Comparison of ENCODE assay signal across 28 cellular contexts in the genomic region with DNA sequence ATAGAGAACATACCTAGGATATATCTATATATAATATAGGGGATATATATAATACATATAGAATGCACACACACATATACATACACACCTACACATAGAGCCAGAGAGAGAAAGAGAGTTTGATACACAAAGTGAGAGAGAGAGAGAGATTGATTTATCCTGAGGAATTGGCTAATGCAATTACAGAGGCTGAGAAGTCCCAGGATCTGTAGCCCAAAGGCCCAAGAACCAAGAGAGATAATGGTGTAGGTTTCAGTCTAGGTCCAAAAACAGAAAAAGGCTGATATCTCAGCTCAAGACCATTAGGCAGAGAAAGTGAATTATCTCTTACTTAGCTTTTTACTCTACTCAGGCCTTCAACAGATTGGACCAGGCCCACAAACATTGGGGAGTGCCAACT.
"Had no signal": no experiment of that assay in that cellular context is flagged by ENCODE, and none has a peak within 500 bp of the region (broad histone marks: within the 10 kb centered on the region; RNA-seq: fewer than 3 reads in every experiment).

No MANE protein-coding gene starts in this region.

- H3K27ac ChIP-seq: stomach, suprapubic skin, testis, thoracic aorta, thyroid gland, tibial artery, tibial nerve, transverse colon, upper lobe of left lung, upper lobe of right lung, uterus, vagina had no signal

- H3K36me3 ChIP-seq: stomach, suprapubic skin, thoracic aorta, thyroid gland, tibial artery, tibial nerve, transverse colon, upper lobe of left lung, upper lobe of right lung, uterus, vagina had no signal

- ATAC-seq: stimulated activated effector memory CD8-positive, alpha-beta T cell treated with anti-CD3 and anti-CD28 coated beads, Interleukin-12 subunit alpha, Interleukin-12 subunit beta, amount 100 ng/mL, for 72 hours; stimulated activated memory B cell treated with anti-CD40 and anti-IgM and Interleukin-4, amounts not matched to agents 10 μg/mL and 1 μg/mL and 100 μg/mL, for 72 hours; stimulated activated naive B cell treated with anti-CD40 and anti-IgM and Interleukin-4, amounts not matched to agents 10 μg/mL and 1 μg/mL and 100 μg/mL, for 72 hours; stimulated activated naive CD8-positive, alpha-beta T cell treated with anti-CD3 and anti-CD28 coated beads, Interleukin-15, amount 100 ng/mL, for 72 hours; stimulated activated naive CD8-positive, alpha-beta T cell treated with anti-CD3 and anti-CD28 coated beads, Interleukin-15, Interleukin-2, amounts not matched to agents 100 U/mL and 50 U/mL, for 24 hours; upper lobe of right lung had no signal

- H3K27ac Mint-ChIP-seq: stimulated activated effector memory CD8-positive, alpha-beta T cell treated with anti-CD3 and anti-CD28 coated beads, Interleukin-12 subunit alpha, Interleukin-12 subunit beta, amount 100 ng/mL, for 72 hours; stimulated activated memory B cell treated with anti-CD40 and anti-IgM and Interleukin-4, amounts not matched to agents 10 μg/mL and 1 μg/mL and 100 μg/mL, for 72 hours; stimulated activated naive B cell treated with anti-CD40 and anti-IgM and Interleukin-4, amounts not matched to agents 10 μg/mL and 1 μg/mL and 100 μg/mL, for 72 hours; stimulated activated naive CD8-positive, alpha-beta T cell treated with anti-CD3 and anti-CD28 coated beads, Interleukin-15, amount 100 ng/mL, for 72 hours; stimulated activated naive CD8-positive, alpha-beta T cell treated with anti-CD3 and anti-CD28 coated beads, Interleukin-15, Interleukin-2, amounts not matched to agents 100 ng/mL and 50 ng/mL, for 24 hours; type B pancreatic cell had no signal

- H3K27me3 Mint-ChIP-seq: stimulated activated memory B cell treated with anti-CD40 and anti-IgM and Interleukin-4, amounts not matched to agents 10 μg/mL and 1 μg/mL and 100 μg/mL, for 72 hours; stimulated activated naive B cell treated with anti-CD40 and anti-IgM and Interleukin-4, amounts not matched to agents 10 μg/mL and 1 μg/mL and 100 μg/mL, for 72 hours; stimulated activated naive CD8-positive, alpha-beta T cell treated with anti-CD3 and anti-CD28 coated beads, Interleukin-15, amount 100 ng/mL, for 72 hours; stimulated activated naive CD8-positive, alpha-beta T cell treated with anti-CD3 and anti-CD28 coated beads, Interleukin-15, Interleukin-2, amounts not matched to agents 100 ng/mL and 50 ng/mL, for 24 hours; type B pancreatic cell had no signal

- DNase-seq: stimulated activated CD4-positive, alpha-beta T cell treated with anti-CD3 and anti-CD28 coated beads, Interleukin-2, amount 100 ng/mL, for 48 hours; stimulated activated CD4-positive, alpha-beta T cell treated with anti-CD3 and anti-CD28 coated beads, Interleukin-4, amount 100 ng/mL, for 1 hour; stimulated activated CD4-positive, alpha-beta T cell treated with anti-CD3 and anti-CD28 coated beads, Interleukin-4, amount 100 ng/mL, for 24 hours; stimulated activated CD4-positive, alpha-beta T cell treated with anti-CD3 and anti-CD28 coated beads, Interleukin-4, amount 100 ng/mL, for 4 hours; stimulated activated CD8-positive, alpha-beta memory T cell treated with anti-CD3 and anti-CD28 coated beads, Interleukin-4, amount 100 ng/mL, for 48 hours; stimulated activated naive B cell treated with anti-CD40 and anti-IgM and Interleukin-4, amounts not matched to agents 10 μg/mL and 1 μg/mL and 100 μg/mL, for 72 hours; stimulated activated naive CD4-positive, alpha-beta T cell; stimulated activated naive CD4-positive, alpha-beta T cell treated with Interleukin-2 at 50 U/mL for 16 hours; stimulated activated naive CD8-positive, alpha-beta T cell treated with anti-CD3 and anti-CD28 coated beads, Interleukin-15, amount 100 ng/mL, for 72 hours; stimulated activated naive CD8-positive, alpha-beta T cell treated with anti-CD3 and anti-CD28 coated beads, Interleukin-15, Interleukin-2, amounts not matched to agents 100 U/mL and 50 U/mL, for 24 hours; stomach; substantia nigra; testis; thyroid gland; tibial artery; transverse colon; trophoblast cell; upper lobe of left lung; upper lobe of right lung; uterus had no signal

- H3K4me1 Mint-ChIP-seq: stimulated activated effector memory CD8-positive, alpha-beta T cell treated with anti-CD3 and anti-CD28 coated beads, Interleukin-12 subunit alpha, Interleukin-12 subunit beta, amount 100 ng/mL, for 72 hours; stimulated activated memory B cell treated with anti-CD40 and anti-IgM and Interleukin-4, amounts not matched to agents 10 μg/mL and 1 μg/mL and 100 μg/mL, for 72 hours; stimulated activated naive B cell treated with anti-CD40 and anti-IgM and Interleukin-4, amounts not matched to agents 10 μg/mL and 1 μg/mL and 100 μg/mL, for 72 hours; stimulated activated naive CD8-positive, alpha-beta T cell treated with anti-CD3 and anti-CD28 coated beads, Interleukin-15, amount 100 ng/mL, for 72 hours had no signal

- H3K9me3 ChIP-seq: stomach, suprapubic skin, testis, thoracic aorta, thyroid gland, tibial artery, tibial nerve, transverse colon, upper lobe of left lung, upper lobe of right lung, uterus, vagina had no signal

- H3K4me3 Mint-ChIP-seq: stimulated activated effector memory CD8-positive, alpha-beta T cell treated with anti-CD3 and anti-CD28 coated beads, Interleukin-12 subunit alpha, Interleukin-12 subunit beta, amount 100 ng/mL, for 72 hours; stimulated activated memory B cell treated with anti-CD40 and anti-IgM and Interleukin-4, amounts not matched to agents 10 μg/mL and 1 μg/mL and 100 μg/mL, for 72 hours; stimulated activated naive B cell treated with anti-CD40 and anti-IgM and Interleukin-4, amounts not matched to agents 10 μg/mL and 1 μg/mL and 100 μg/mL, for 72 hours; stimulated activated naive CD8-positive, alpha-beta T cell treated with anti-CD3 and anti-CD28 coated beads, Interleukin-15, amount 100 ng/mL, for 72 hours; stimulated activated naive CD8-positive, alpha-beta T cell treated with anti-CD3 and anti-CD28 coated beads, Interleukin-15, Interleukin-2, amounts not matched to agents 100 ng/mL and 50 ng/mL, for 24 hours; type B pancreatic cell had no signal

- H3K9me3 Mint-ChIP-seq: stimulated activated memory B cell treated with anti-CD40 and anti-IgM and Interleukin-4, amounts not matched to agents 10 μg/mL and 1 μg/mL and 100 μg/mL, for 72 hours; stimulated activated naive B cell treated with anti-CD40 and anti-IgM and Interleukin-4, amounts not matched to agents 10 μg/mL and 1 μg/mL and 100 μg/mL, for 72 hours; stimulated activated naive CD8-positive, alpha-beta T cell treated with anti-CD3 and anti-CD28 coated beads, Interleukin-15, amount 100 ng/mL, for 72 hours; stimulated activated naive CD8-positive, alpha-beta T cell treated with anti-CD3 and anti-CD28 coated beads, Interleukin-15, Interleukin-2, amounts not matched to agents 100 ng/mL and 50 ng/mL, for 24 hours; type B pancreatic cell had no signal

- H3K27me3 ChIP-seq: stomach, suprapubic skin, testis, thyroid gland, tibial artery, tibial nerve, transverse colon, upper lobe of left lung, upper lobe of right lung, uterus, vagina had no signal

- H3K36me3 Mint-ChIP-seq: stimulated activated effector memory CD8-positive, alpha-beta T cell treated with anti-CD3 and anti-CD28 coated beads, Interleukin-12 subunit alpha, Interleukin-12 subunit beta, amount 100 ng/mL, for 72 hours; stimulated activated memory B cell treated with anti-CD40 and anti-IgM and Interleukin-4, amounts not matched to agents 10 μg/mL and 1 μg/mL and 100 μg/mL, for 72 hours; stimulated activated naive B cell treated with anti-CD40 and anti-IgM and Interleukin-4, amounts not matched to agents 10 μg/mL and 1 μg/mL and 100 μg/mL, for 72 hours; type B pancreatic cell had no signal

- H3K4me3 ChIP-seq: stomach, suprapubic skin, testis, thoracic aorta, thyroid gland, tibial artery, tibial nerve, transverse colon, upper lobe of left lung, upper lobe of right lung, uterus, vagina had no signal

- H3K4me1 ChIP-seq: suprapubic skin, testis, thyroid gland, upper lobe of left lung, upper lobe of right lung, uterus, vagina had no signal
